Comparison of ENCODE assay signal across 17 cellular contexts in the genomic region with DNA sequence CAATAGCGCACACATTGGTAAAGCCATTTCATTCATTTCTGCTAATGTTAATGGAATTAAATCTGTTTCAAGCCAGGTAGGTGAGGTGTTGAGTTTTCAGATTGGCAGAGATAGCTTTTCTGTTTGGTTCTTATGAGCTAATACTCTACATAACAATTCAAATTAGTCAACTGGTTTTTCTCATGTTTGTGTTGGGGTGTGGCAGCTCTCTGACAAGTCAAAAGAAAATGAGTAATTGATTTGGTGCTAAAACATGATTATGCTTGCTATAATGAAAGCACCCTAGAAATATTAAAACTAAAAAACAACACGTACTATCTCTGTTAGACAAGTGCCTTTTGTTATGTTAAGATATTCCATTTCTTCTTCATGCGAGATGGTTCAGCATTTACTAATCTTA. TPM values are rescaled to one million over a fixed set of nuclear protein-coding genes. Genes with fewer than 3 reads are reported as not detected.
A peak's percentile ranks its signal among the peaks of the same experiment; 100 is the strongest.
DNase-seq lines count a peak whose midpoint lies in the region; ATAC-seq and TF ChIP-seq lines count a peak whose summit lies in the region.
"Had no signal": no experiment of that assay in that cellular context is flagged by ENCODE, and none has a peak within 500 bp of the region (broad histone marks: within the 10 kb centered on the region; RNA-seq: fewer than 3 reads in every experiment).

No MANE protein-coding gene starts in this region.

- H3K4me1 Mint-ChIP-seq in MCF 10A (ENCODE audit: insufficient read depth, unreplicated experiment) = peaks cover 37% of the 10 kb centered on the region
- peaks cover under 1% of the 10 kb centered on the region; the same call in 1 of the 2 replicates for H3K4me1 Mint-ChIP-seq in WTC11

- H3K4me3 ChIP-seq in breast epithelium (no peak overlapping the region), epithelial cell of esophagus (ENCODE audit: low read length) (peak overlapping the region; percentile 4), vagina (no peak overlapping the region), mucosa of descending colon (no peak overlapping the region)
- H3K4me3 ChIP-seq: GM23248 had no signal

- POLR2A ChIA-PET in MCF 10A (lab: Yijun Ruan, JAX) = interaction anchor here (0.7 to 6.7 kb wide), 18 partner anchors 9 to 406 kb away, joined by 3 to 140 read pairs (median 5); a partner anchor contains a TSS
- POLR2A ChIA-PET in WTC11 (lab: Charles Lee) = interaction anchor here (0.5 kb wide), 1 partner anchor 18 kb away, joined by 3 read pairs; no protein-coding TSS in a partner anchor

- H3K27me3 ChIP-seq in breast epithelium (peaks cover 0 to 5% of the 10 kb centered on the region in 2 donors), foreskin keratinocyte (no peaks in the 10 kb centered on the region), vagina (no peaks in the 10 kb centered on the region)

- no peak for TF ChIP-seq CTCF in MCF 10A (IDR thresholded peaks at IDR 0.05; ENCODE audit: unreplicated experiment)
- no peak for TF ChIP-seq CTCF in breast epithelium (IDR thresholded peaks at IDR 0.05)
- TF ChIP-seq CTCF in epithelial cell of esophagus (IDR thresholded peaks at IDR 0.05; ENCODE audit: insufficient read depth, low read depth, low read length, missing control alignments) = no peak
- TF ChIP-seq CTCF in foreskin keratinocyte (conservative IDR thresholded peaks at IDR 0.05) = no peak
- TF ChIP-seq CTCF in vagina (IDR thresholded peaks at IDR 0.05) = no peak
- no peak for TF ChIP-seq CTCF in mucosa of descending colon (IDR thresholded peaks at IDR 0.05)
- no peak for TF ChIP-seq CTCF in WTC11 (IDR thresholded peaks at IDR 0.05)

- TF ChIP-seq POLR2A in breast epithelium (IDR thresholded peaks at IDR 0.05) = no peak
- no peak for TF ChIP-seq POLR2A in vagina (IDR thresholded peaks at IDR 0.05)

- ATAC-seq in foreskin keratinocyte (peak; percentile 70), mucosa of descending colon (no peak), WTC11 (no peak)
- ATAC-seq: HCT116 had no signal

- H3K4me3 Mint-ChIP-seq in MCF 10A (ENCODE audit: unreplicated experiment) = no peak overlapping the region
- no peak overlapping the region for H3K4me3 Mint-ChIP-seq in WTC11
- H3K4me3 Mint-ChIP-seq: CD14-positive monocyte had no signal

- DNase-seq in MCF 10A (ENCODE audit: unreplicated experiment) = peak; percentile 28
- DNase-seq in breast epithelium (ENCODE audit: low spot score in 2 of 2) = no peak
- DNase-seq in epithelial cell of esophagus (ENCODE audit: low read depth) = peak; percentile 94
- DNase-seq in foreskin keratinocyte = peak; percentile 73 to 86
- no peak for DNase-seq in vagina (ENCODE audit: extremely low spot score in 2 of 2)
- no peak for DNase-seq in mucosa of descending colon
- no peak for DNase-seq in WTC11 (ENCODE audit: low spot score)
- DNase-seq in NCI-H446 treated with DMSO at 0.1 percent for 48 hours (lab: John Stamatoyannopoulos, UW) = no peak
- DNase-seq: Caco-2, DND-41, GDM1, GM23248 had no signal

- H3K27me3 Mint-ChIP-seq in MCF 10A (ENCODE audit: insufficient read depth, unreplicated experiment) (no peaks in the 10 kb centered on the region), WTC11 (ENCODE audit: low read depth) (peaks cover 15% of the 10 kb centered on the region)

- intact Hi-C loops in MCF 10A (cut with micrococcal nuclease) (no loop called here), breast epithelium (cut with DNase I; ENCODE audit: low total_unique reads) (no loop called here), vagina (cut with DNase I) (no loop called here), mucosa of descending colon (cut with DNase I, micrococcal nuclease) (no loop called here)

- CTCF ChIA-PET in MCF 10A (lab: Yijun Ruan, JAX) = interaction anchor here (0.6 to 1.3 kb wide), 4 partner anchors 11 to 1295 kb away, joined by 3 to 6 read pairs (median 5); no protein-coding TSS in a partner anchor
- CTCF ChIA-PET in WTC11 (lab: Charles Lee) = no interaction called here

- H3K4me1 ChIP-seq in breast epithelium = no peaks in the 10 kb centered on the region
- H3K4me1 ChIP-seq in foreskin keratinocyte = peaks cover 35% of the 10 kb centered on the region
- H3K4me1 ChIP-seq in vagina = peaks cover 5% of the 10 kb centered on the region
- peaks cover 8% of the 10 kb centered on the region for H3K4me1 ChIP-seq in mucosa of descending colon (ENCODE audit: low read depth)
- H3K4me1 ChIP-seq: Caco-2 had no signal

- no peaks in the 10 kb centered on the region for H3K9me3 ChIP-seq in breast epithelium
- no peaks in the 10 kb centered on the region for H3K9me3 ChIP-seq in vagina
- no peaks in the 10 kb centered on the region for H3K9me3 ChIP-seq in mucosa of descending colon
- H3K9me3 ChIP-seq: Caco-2 had no signal

- H3K36me3 ChIP-seq in breast epithelium (no peaks in the 10 kb centered on the region), vagina (no peaks in the 10 kb centered on the region), mucosa of descending colon (ENCODE audit: low read depth) (no peaks in the 10 kb centered on the region)

- H3K36me3 Mint-ChIP-seq in MCF 10A (ENCODE audit: insufficient read depth, unreplicated experiment) (peaks cover 9% of the 10 kb centered on the region), WTC11 (no peaks in the 10 kb centered on the region)
- H3K36me3 Mint-ChIP-seq: CD14-positive monocyte had no signal

- H3K27ac ChIP-seq in breast epithelium (no peak overlapping the region), foreskin keratinocyte (peak overlapping the region; percentile 91), vagina (peak overlapping the region; percentile 2)
- H3K27ac ChIP-seq: 22Rv1, GM23248, HL-60 had no signal

- H3K9me3 Mint-ChIP-seq in MCF 10A (ENCODE audit: unreplicated experiment) (no peaks in the 10 kb centered on the region), WTC11 (no peaks in the 10 kb centered on the region)
- H3K9me3 Mint-ChIP-seq: CD8-positive, alpha-beta memory T cell had no signal

- H3K27ac Mint-ChIP-seq in MCF 10A (ENCODE audit: low read depth, unreplicated experiment) (peak overlapping the region; percentile 66), WTC11 (no peak overlapping the region)
- H3K27ac Mint-ChIP-seq: CD14-positive monocyte; CD8-positive, alpha-beta memory T cell had no signal

- BruUV-seq in MCF 10A (replicated peaks; lab: Mats Ljungman, UMichigan) = no TSS peak

TF ChIP-seq in WTC11, 78 proteins besides CTCF, POLR2A, EP300 and RAD21:
- TF ChIP-seq JUN (CRISPR knock-in tag; IDR thresholded peaks at IDR 0.05) (no peak), SOX15 (CRISPR knock-in tag; IDR thresholded peaks at IDR 0.05) (no peak), HMGA2 (CRISPR knock-in tag; IDR thresholded peaks at IDR 0.05) (no peak), TEAD1 (CRISPR knock-in tag; IDR thresholded peaks at IDR 0.05) (no peak)
- TF ChIP-seq, protein P1, sequence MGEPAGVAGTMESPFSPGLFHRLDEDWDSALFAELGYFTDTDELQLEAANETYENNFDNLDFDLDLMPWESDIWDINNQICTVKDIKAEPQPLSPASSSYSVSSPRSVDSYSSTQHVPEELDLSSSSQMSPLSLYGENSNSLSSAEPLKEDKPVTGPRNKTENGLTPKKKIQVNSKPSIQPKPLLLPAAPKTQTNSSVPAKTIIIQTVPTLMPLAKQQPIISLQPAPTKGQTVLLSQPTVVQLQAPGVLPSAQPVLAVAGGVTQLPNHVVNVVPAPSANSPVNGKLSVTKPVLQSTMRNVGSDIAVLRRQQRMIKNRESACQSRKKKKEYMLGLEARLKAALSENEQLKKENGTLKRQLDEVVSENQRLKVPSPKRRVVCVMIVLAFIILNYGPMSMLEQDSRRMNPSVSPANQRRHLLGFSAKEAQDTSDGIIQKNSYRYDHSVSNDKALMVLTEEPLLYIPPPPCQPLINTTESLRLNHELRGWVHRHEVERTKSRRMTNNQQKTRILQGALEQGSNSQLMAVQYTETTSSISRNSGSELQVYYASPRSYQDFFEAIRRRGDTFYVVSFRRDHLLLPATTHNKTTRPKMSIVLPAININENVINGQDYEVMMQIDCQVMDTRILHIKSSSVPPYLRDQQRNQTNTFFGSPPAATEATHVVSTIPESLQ (CRISPR knock-in tag; IDR thresholded peaks at IDR 0.05) = no peak
- TF ChIP-seq, protein P2, sequence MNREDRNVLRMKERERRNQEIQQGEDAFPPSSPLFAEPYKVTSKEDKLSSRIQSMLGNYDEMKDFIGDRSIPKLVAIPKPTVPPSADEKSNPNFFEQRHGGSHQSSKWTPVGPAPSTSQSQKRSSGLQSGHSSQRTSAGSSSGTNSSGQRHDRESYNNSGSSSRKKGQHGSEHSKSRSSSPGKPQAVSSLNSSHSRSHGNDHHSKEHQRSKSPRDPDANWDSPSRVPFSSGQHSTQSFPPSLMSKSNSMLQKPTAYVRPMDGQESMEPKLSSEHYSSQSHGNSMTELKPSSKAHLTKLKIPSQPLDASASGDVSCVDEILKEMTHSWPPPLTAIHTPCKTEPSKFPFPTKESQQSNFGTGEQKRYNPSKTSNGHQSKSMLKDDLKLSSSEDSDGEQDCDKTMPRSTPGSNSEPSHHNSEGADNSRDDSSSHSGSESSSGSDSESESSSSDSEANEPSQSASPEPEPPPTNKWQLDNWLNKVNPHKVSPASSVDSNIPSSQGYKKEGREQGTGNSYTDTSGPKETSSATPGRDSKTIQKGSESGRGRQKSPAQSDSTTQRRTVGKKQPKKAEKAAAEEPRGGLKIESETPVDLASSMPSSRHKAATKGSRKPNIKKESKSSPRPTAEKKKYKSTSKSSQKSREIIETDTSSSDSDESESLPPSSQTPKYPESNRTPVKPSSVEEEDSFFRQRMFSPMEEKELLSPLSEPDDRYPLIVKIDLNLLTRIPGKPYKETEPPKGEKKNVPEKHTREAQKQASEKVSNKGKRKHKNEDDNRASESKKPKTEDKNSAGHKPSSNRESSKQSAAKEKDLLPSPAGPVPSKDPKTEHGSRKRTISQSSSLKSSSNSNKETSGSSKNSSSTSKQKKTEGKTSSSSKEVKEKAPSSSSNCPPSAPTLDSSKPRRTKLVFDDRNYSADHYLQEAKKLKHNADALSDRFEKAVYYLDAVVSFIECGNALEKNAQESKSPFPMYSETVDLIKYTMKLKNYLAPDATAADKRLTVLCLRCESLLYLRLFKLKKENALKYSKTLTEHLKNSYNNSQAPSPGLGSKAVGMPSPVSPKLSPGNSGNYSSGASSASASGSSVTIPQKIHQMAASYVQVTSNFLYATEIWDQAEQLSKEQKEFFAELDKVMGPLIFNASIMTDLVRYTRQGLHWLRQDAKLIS (CRISPR knock-in tag; IDR thresholded peaks at IDR 0.05; ENCODE audit: borderline replicate concordance) = no peak
TF ChIP-seq in WTC11: peak in this region for 0.

RNA-seq across cellular contexts. Expression of a gene that starts 13.6 kb away (rescaled TPM):
- 32.0 and 38.7 TPM in 2 replicates for total RNA-seq in MCF 10A (2022)
- 1 to 10 TPM in 2 of 3 donors, not detected in 1; 3.3 to 5.6 TPM for total RNA-seq in breast epithelium
- 32.5 and 36.4 TPM in 2 replicates for total RNA-seq in foreskin keratinocyte
- 31.2 and 32.9 TPM in 2 replicates for polyA plus RNA-seq in foreskin keratinocyte
- total RNA-seq in vagina = 23.8 TPM
- 10 to 100 TPM; 11.1 to 33.5 (median 25.2) TPM for total RNA-seq in mucosa of descending colon
- 0.66 to 1.1 TPM (median 0.80 TPM) in 3 replicates for total RNA-seq in WTC11 (2021)
- polyA plus RNA-seq: CD14-positive monocyte had no signal

Comparison
In these comparisons a context has a peak if more than half of its experiments do, and no peak if none do; other contexts are left out.
1. DNase-seq: peak in MCF 10A (single experiment), epithelial cell of esophagus (single experiment) and foreskin keratinocyte (2 of 2); none in breast epithelium (0 of 2), vagina (0 of 2), mucosa of descending colon (0 of 3), WTC11 (single experiment) and NCI-H446 treated with DMSO at 0.1 percent for 48 hours (single experiment).
2. H3K27ac ChIP-seq: peak in foreskin keratinocyte (single experiment) and vagina (single experiment); none in breast epithelium (0 of 2).